ENCODE assay signal across 28 cellular contexts in the genomic region with DNA sequence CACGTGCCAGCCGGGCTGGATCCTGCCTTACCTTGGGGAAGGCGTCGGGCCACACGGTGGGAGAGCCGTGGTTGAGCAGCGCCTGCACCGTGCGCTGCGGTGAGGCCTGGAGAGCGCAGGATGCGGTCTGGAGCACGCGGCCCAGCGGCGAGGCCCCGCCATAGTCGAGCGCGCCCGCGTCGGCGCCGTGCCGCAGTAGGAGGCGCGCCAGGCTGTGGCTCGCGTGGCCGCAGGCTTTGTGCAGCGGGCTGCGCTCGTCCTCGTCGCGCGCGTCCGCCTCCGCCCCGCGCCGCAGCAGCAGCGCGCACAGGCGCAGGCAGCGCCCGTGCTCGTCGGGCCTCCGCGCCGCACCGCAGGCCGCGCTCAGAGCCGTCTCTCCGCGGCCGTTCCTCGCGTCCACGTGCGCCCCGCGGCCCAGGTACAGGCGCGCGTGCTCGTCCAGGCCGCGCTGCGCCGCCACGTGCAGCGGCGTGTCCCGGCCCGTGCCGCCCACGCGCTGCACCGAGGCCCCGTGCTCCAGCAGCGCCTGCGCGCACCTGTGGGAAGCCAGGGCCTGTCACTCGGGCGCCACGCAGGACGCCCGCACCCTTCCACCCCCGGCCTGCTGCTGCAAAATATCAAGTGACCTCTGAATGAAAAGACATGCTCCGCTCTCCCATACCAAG. TPM values are rescaled to one million over a fixed set of nuclear protein-coding genes. Genes with fewer than 3 reads are reported as not detected.
"Had no signal": no experiment of that assay in that cellular context is flagged by ENCODE, and none has a peak within 500 bp of the region (broad histone marks: within the 10 kb centered on the region; RNA-seq: fewer than 3 reads in every experiment).

No MANE protein-coding gene starts in this region.

- H3K27ac ChIP-seq: ascending aorta, cardiac muscle cell, Peyer's patch, RWPE1, SJSA1 had no signal

- H3K4me1 ChIP-seq: ascending aorta, Peyer's patch had no signal

- H3K36me3 ChIP-seq: ascending aorta, cardiac muscle cell, Peyer's patch had no signal

- DNase-seq: activated CD4-positive, alpha-beta T cell treated with anti-CD3 and anti-CD28 coated beads for 4 hours; activated CD8-positive, alpha-beta memory T cell treated with anti-CD3 and anti-CD28 coated beads, Interleukin-2, amount 50 U/mL, for 48 hours; activated CD8-positive, alpha-beta T cell treated with anti-CD3 and anti-CD28 coated beads for 36 hours; activated effector memory CD4-positive, alpha-beta T cell treated with anti-CD3 and anti-CD28 coated beads, Interleukin-2, amount 50 U/mL, for 16 hours; activated naive CD4-positive, alpha-beta T cell treated with Interleukin-2 at 50 U/mL for 16 hours; activated naive CD8-positive, alpha-beta T cell treated with anti-CD3 and anti-CD28 coated beads, Interleukin-2, amount 50 U/mL, for 24 hours; activated T-cell treated with anti-CD3 and anti-CD28 coated beads, Interleukin-2, amount 50 U/mL, for 1 hour; amniotic stem cell; Kasumi-1; NCI-H1105 treated with DMSO at 0.1 percent for 48 hours; NCI-H1436 treated with DMSO at 0.1 percent for 48 hours; NCI-H187; NCI-H2081; NCI-H510A treated with DMSO at 0.1 percent for 48 hours; NCI-H69; NK-92 treated with Interleukin-12 subunit alpha and Interleukin-12 subunit beta, amount 100 ng/mL, for 24 hours; OCI-M1; Peyer's patch; Right ventricle myocardium superior; SW 1271 had no signal

- ATAC-seq: activated CD4-positive, CD25-positive, alpha-beta regulatory T cell treated with anti-CD3 and anti-CD28 coated beads, Interleukin-2, amount 50 U/mL, for 24 hours; activated CD8-positive, alpha-beta T cell treated with anti-CD3 and anti-CD28 coated beads for 36 hours; activated naive CD4-positive, alpha-beta T cell treated with anti-CD3 and anti-CD28 coated beads, Interleukin-2, amount 50 U/mL, for 72 hours; activated naive CD8-positive, alpha-beta T cell treated with anti-CD3 and anti-CD28 coated beads, Interleukin-2, amount 50 U/mL, for 24 hours; SK-N-SH treated with all-trans-retinoic acid at 6 μM for 48 hours had no signal

- H3K4me3 ChIP-seq: ascending aorta, cardiac muscle cell, Peyer's patch, SJSA1 had no signal

- H3K9me3 ChIP-seq: ascending aorta, Peyer's patch, SJSA1 had no signal

- H3K27me3 ChIP-seq: ascending aorta, cardiac muscle cell, Peyer's patch, SJSA1 had no signal

RNA-seq across cellular contexts. Expression of a gene that starts 46.3 kb away (rescaled TPM):
- total RNA-seq: activated CD8-positive, alpha-beta T cell treated with anti-CD3 and anti-CD28 coated beads for 36 hours; activated naive CD4-positive, alpha-beta T cell treated with anti-CD3 and anti-CD28 coated beads, Interleukin-2, amount 50 U/mL, for 72 hours; ascending aorta; Peyer's patch; Right ventricle myocardium superior; T-helper 1 cell treated with Interleukin-12 subunit alpha and Interleukin-12 subunit beta and Interleukin-4 antibody, amounts not matched to agents 30 ng/mL and 1 ng/mL, for 36 hours had no signal

RNA-seq across cellular contexts. Expression of a gene that starts 49.7 kb away (rescaled TPM):
- total RNA-seq: activated CD8-positive, alpha-beta T cell treated with anti-CD3 and anti-CD28 coated beads for 36 hours; activated naive CD4-positive, alpha-beta T cell treated with anti-CD3 and anti-CD28 coated beads, Interleukin-2, amount 50 U/mL, for 72 hours; ascending aorta; cardiac muscle cell; Peyer's patch; T-helper 1 cell treated with Interleukin-12 subunit alpha and Interleukin-12 subunit beta and Interleukin-4 antibody, amounts not matched to agents 30 ng/mL and 1 ng/mL, for 36 hours had no signal
